ENCODE assay signal across 9 cellular contexts in genomic region chr1:110605901-110606783, GRCh38. TPM values are rescaled to one million over a fixed set of nuclear protein-coding genes. Genes with fewer than 3 reads are reported as not detected.
DNase-seq lines count a peak whose midpoint lies in the region; ATAC-seq and TF ChIP-seq lines count a peak whose summit lies in the region.
"Had no signal": no experiment of that assay in that cellular context is flagged by ENCODE, and none has a peak within 500 bp of the region (broad histone marks: within the 10 kb centered on the region; RNA-seq: fewer than 3 reads in every experiment).

TSS of gene KCNA2 (minus strand) at chr1:110606358. CDS start at chr1:110604782, 1,576 bp downstream.

- DNase-seq in left ventricle myocardium inferior (peak; percentile 53), NCI-H187 (lab: John Stamatoyannopoulos, UW) (no peak)

- ATAC-seq in GM19455 (IDR thresholded peaks at IDR 0.05; ENCODE audit: unreplicated experiment) (no peak), HG03196 (IDR thresholded peaks at IDR 0.05; ENCODE audit: unreplicated experiment) (no peak)
- ATAC-seq: HCT116 had no signal

- H3K27me3 ChIP-seq in BLaER1 (peaks cover 75% of the 10 kb centered on the region), HUES48 (ENCODE audit: control insufficient read depth, insufficient read depth, low read length) (peaks cover 94% of the 10 kb centered on the region), left ventricle myocardium inferior (ENCODE audit: low read depth) (peaks cover 98% of the 10 kb centered on the region), parathyroid adenoma (ENCODE audit: control insufficient read depth, insufficient read depth, low read length) (no peaks in the 10 kb centered on the region)

- no peaks in the 10 kb centered on the region for H3K79me2 ChIP-seq in parathyroid adenoma

- H3K9ac ChIP-seq in BLaER1 = peak within 1 kb of the TSS; percentile 62
- no peak within 1 kb of the TSS for H3K9ac ChIP-seq in HUES48 (ENCODE audit: low read depth, low read length)
- no peak within 1 kb of the TSS for H3K9ac ChIP-seq in parathyroid adenoma

- intact Hi-C loops in left ventricle myocardium inferior (cut with micrococcal nuclease) = no loop called here

- H3K4me3 ChIP-seq in BLaER1 (peak within 1 kb of the TSS; percentile 70), HUES48 (ENCODE audit: low read depth, low read length) (peak within 1 kb of the TSS; percentile 69), left ventricle myocardium inferior (peak within 1 kb of the TSS; percentile 74), parathyroid adenoma (ENCODE audit: low read depth, low read length) (peak within 1 kb of the TSS; percentile 51)

- peaks cover 14% of the 10 kb centered on the region for H3K4me1 Mint-ChIP-seq in activated naive CD4-positive, alpha-beta T cell treated with anti-CD3 and anti-CD28 coated beads, Interleukin-2, amount 50 U/mL, for 24 hours

- H3K36me3 Mint-ChIP-seq in activated naive CD4-positive, alpha-beta T cell treated with anti-CD3 and anti-CD28 coated beads, Interleukin-2, amount 50 U/mL, for 24 hours = no peaks in the 10 kb centered on the region

- H3K9me3 Mint-ChIP-seq in activated naive CD4-positive, alpha-beta T cell treated with anti-CD3 and anti-CD28 coated beads, Interleukin-2, amount 50 U/mL, for 24 hours = no peaks in the 10 kb centered on the region

- peaks cover 56% of the 10 kb centered on the region for H4K20me1 ChIP-seq in BLaER1

- peaks cover 37% of the 10 kb centered on the region for H3K27me3 Mint-ChIP-seq in activated naive CD4-positive, alpha-beta T cell treated with anti-CD3 and anti-CD28 coated beads, Interleukin-2, amount 50 U/mL, for 24 hours

- no peak within 1 kb of the TSS for H3K27ac ChIP-seq in BLaER1
- H3K27ac ChIP-seq in HUES48 (ENCODE audit: low read depth, low read length) = no peak within 1 kb of the TSS
- H3K27ac ChIP-seq in left ventricle myocardium inferior (replicated peaks) = peak within 1 kb of the TSS; percentile 62
- H3K27ac ChIP-seq in parathyroid adenoma = no peak within 1 kb of the TSS

- no peak within 1 kb of the TSS for H3K27ac Mint-ChIP-seq in activated naive CD4-positive, alpha-beta T cell treated with anti-CD3 and anti-CD28 coated beads, Interleukin-2, amount 50 U/mL, for 24 hours

- H3K9me3 ChIP-seq in BLaER1 = no peaks in the 10 kb centered on the region
- H3K9me3 ChIP-seq in HUES48 (ENCODE audit: control insufficient read depth, insufficient read depth, low read length) = no peaks in the 10 kb centered on the region
- H3K9me3 ChIP-seq in left ventricle myocardium inferior (replicated peaks) = no peaks in the 10 kb centered on the region
- no peaks in the 10 kb centered on the region for H3K9me3 ChIP-seq in parathyroid adenoma (ENCODE audit: control insufficient read depth, low read length)

- H3K36me3 ChIP-seq in BLaER1 (no peaks in the 10 kb centered on the region), HUES48 (ENCODE audit: control insufficient read depth, insufficient read depth, low read length) (no peaks in the 10 kb centered on the region), left ventricle myocardium inferior (no peaks in the 10 kb centered on the region), parathyroid adenoma (ENCODE audit: control insufficient read depth, insufficient read depth, low read length) (no peaks in the 10 kb centered on the region)

- H3K4me2 ChIP-seq in BLaER1 = peak within 1 kb of the TSS; percentile 95
- H3K4me2 ChIP-seq in parathyroid adenoma (ENCODE audit: low read length) = peak within 1 kb of the TSS; percentile 87

- peak within 1 kb of the TSS; percentile 87 for H3K4me3 Mint-ChIP-seq in activated naive CD4-positive, alpha-beta T cell treated with anti-CD3 and anti-CD28 coated beads, Interleukin-2, amount 50 U/mL, for 24 hours

- peak within 1 kb of the TSS; percentile 67 for H2AFZ ChIP-seq in parathyroid adenoma

- TF ChIP-seq CTCF in left ventricle myocardium inferior (IDR thresholded peaks at IDR 0.05; ENCODE audit: borderline replicate concordance) (no peak), parathyroid adenoma (IDR thresholded peaks at IDR 0.05) (no peak)

- H3K4me1 ChIP-seq in BLaER1 = peaks cover 39% of the 10 kb centered on the region
- peaks cover 4% of the 10 kb centered on the region for H3K4me1 ChIP-seq in HUES48 (ENCODE audit: control insufficient read depth, insufficient read depth, low read length)
- peaks cover 34% of the 10 kb centered on the region for H3K4me1 ChIP-seq in left ventricle myocardium inferior
- H3K4me1 ChIP-seq in parathyroid adenoma = no peaks in the 10 kb centered on the region

RNA-seq across cellular contexts. Expression of gene KCNA2, which starts in this region (rescaled TPM):
- total RNA-seq in left ventricle myocardium inferior = 0.71 TPM

Comparison
In these comparisons a context has a peak if more than half of its experiments do, and no peak if none do; other contexts are left out.
1. Peak in DNase-seq, H3K4me3 ChIP-seq and H3K27ac ChIP-seq in left ventricle myocardium inferior; RNA of the gene not detected or under 1 TPM.